8 cellular contexts compared by ENCODE assay signal in genomic region chrX:110229497-110230111, GRCh38.
DNase-seq lines count a peak whose midpoint lies in the region; ATAC-seq and TF ChIP-seq lines count a peak whose summit lies in the region.
"Not testable (repeated sequence)": the region's sequence is repeated elsewhere in the genome, so short reads cannot be mapped to it uniquely, and the experiment has no call there.

No MANE protein-coding gene starts in this region.

- H3K4me1 Mint-ChIP-seq in activated T-helper 17 cell treated with anti-CD3 and anti-CD28 coated beads, Interleukin-2, amount 50 U/mL, for 72 hours: peaks cover 14% of the 10 kb centered on the region

- not testable (repeated sequence) for H4K91ac ChIP-seq in neuronal stem cell (ENCODE audit: low read depth, low read length, poor library complexity)

- 45 to 62% methylated on average over 21 of the region's 21 CpGs for WGBS in ectodermal cell, 2 experiments
- WGBS in neuronal stem cell (ENCODE audit: extremely low coverage in 2 of 2, insufficient read length in 2 of 2, insufficient replicate concordance in 1 of 2), 2 donors: no CpG with 5 or more reads among the region's 21 CpGs

- not testable (repeated sequence) for H2BK12ac ChIP-seq in neuronal stem cell (ENCODE audit: low read length)

- H3K9me3 Mint-ChIP-seq in activated T-helper 17 cell treated with anti-CD3 and anti-CD28 coated beads, Interleukin-2, amount 50 U/mL, for 72 hours: not testable (repeated sequence)

- not testable (repeated sequence) for H3K9ac ChIP-seq in neuronal stem cell (ENCODE audit: low read depth, low read length, poor library complexity)

- H3K14ac ChIP-seq in neuronal stem cell (ENCODE audit: low read length): not testable (repeated sequence)

- not testable (repeated sequence) for H3K36me3 Mint-ChIP-seq in activated T-helper 17 cell treated with anti-CD3 and anti-CD28 coated beads, Interleukin-2, amount 50 U/mL, for 72 hours (ENCODE audit: low read depth)

- H2AFZ ChIP-seq in neuronal stem cell (ENCODE audit: low read length): not testable (repeated sequence)

- peak overlapping the region; percentile 36 for H3K27ac Mint-ChIP-seq in activated T-helper 17 cell treated with anti-CD3 and anti-CD28 coated beads, Interleukin-2, amount 50 U/mL, for 72 hours

- H3K9me3 ChIP-seq in ectodermal cell (ENCODE audit: control insufficient read depth, low read length); iPS-18c (ENCODE audit: control insufficient read depth, insufficient read depth, low read length); neuronal stem cell (replicated peaks in 1 of 2; ENCODE audit: control insufficient read depth in 2 of 2, insufficient read depth in 1 of 2, low read depth in 1 of 2, low read length in 2 of 2): not testable (repeated sequence)

- H3K18ac ChIP-seq in neuronal stem cell (ENCODE audit: low read length): peak overlapping the region; percentile 17

- not testable (repeated sequence) for H3K27me3 ChIP-seq in ectodermal cell (ENCODE audit: control insufficient read depth, insufficient read depth, low read length, poor library complexity, severe bottlenecking); neuronal stem cell (ENCODE audit: control insufficient read depth in 3 of 3, insufficient read depth in 3 of 3, low read depth in 1 of 3, low read length in 3 of 3)

- not testable (repeated sequence) for H2BK15ac ChIP-seq in neuronal stem cell (ENCODE audit: low read length)

- H3K4me3 ChIP-seq in ectodermal cell (ENCODE audit: insufficient read depth, low read depth, low read length) (peak overlapping the region; percentile 6), iPS-18c (ENCODE audit: insufficient read depth, low read depth, low read length) (peak overlapping the region; percentile 58)
- H3K4me3 ChIP-seq in neuronal stem cell (ENCODE audit: low read length in 2 of 2): not testable (repeated sequence)

- H3K79me1 ChIP-seq in neuronal stem cell (ENCODE audit: low read depth, low read length): not testable (repeated sequence)

- DNase-seq in NCI-H2227 (lab: John Stamatoyannopoulos, UW; ENCODE audit: unreplicated experiment): peak; percentile 8
- peak; percentile 68 for DNase-seq in activated CD4-positive, CD25-positive, alpha-beta regulatory T cell treated with anti-CD3 and anti-CD28 coated beads, Interleukin-2, amount 50 U/mL, for 72 hours
- DNase-seq in neuronal stem cell (ENCODE audit: low spot score): not testable (repeated sequence)
- DNase-seq in stimulated activated CD8-positive, alpha-beta memory T cell treated with anti-CD3 and anti-CD28 coated beads, Interleukin-12 subunit alpha, Interleukin-12 subunit beta, amount 100 ng/mL, for 1 hour (ENCODE audit: low read depth): peak; percentile 29

- not testable (repeated sequence) for H3K4me1 ChIP-seq in ectodermal cell (ENCODE audit: control insufficient read depth, insufficient read depth, low read length); neuronal stem cell (ENCODE audit: control insufficient read depth in 2 of 2, insufficient read depth in 1 of 2, low read depth in 1 of 2, low read length in 2 of 2)

- H3K36me3 ChIP-seq in ectodermal cell (ENCODE audit: control insufficient read depth, insufficient read depth, low read length); neuronal stem cell (replicated peaks in 1 of 2; ENCODE audit: control insufficient read depth in 2 of 2, insufficient read depth in 2 of 2, low read length in 2 of 2): not testable (repeated sequence)

- H2BK120ac ChIP-seq in neuronal stem cell (ENCODE audit: low read depth, low read length): not testable (repeated sequence)

- peak; percentile 52 for ATAC-seq in activated T-helper 17 cell treated with anti-CD3 and anti-CD28 coated beads, Interleukin-2, amount 50 U/mL, for 72 hours (replicated peaks)

- H2AK5ac ChIP-seq in neuronal stem cell (ENCODE audit: low read depth, low read length): not testable (repeated sequence)

- H3K4me2 ChIP-seq in neuronal stem cell (ENCODE audit: insufficient read depth, low read length, poor library complexity, severe bottlenecking): not testable (repeated sequence)

- peak overlapping the region; percentile 86 for H3K4me3 Mint-ChIP-seq in activated T-helper 17 cell treated with anti-CD3 and anti-CD28 coated beads, Interleukin-2, amount 50 U/mL, for 72 hours

- H3K27me3 Mint-ChIP-seq in activated T-helper 17 cell treated with anti-CD3 and anti-CD28 coated beads, Interleukin-2, amount 50 U/mL, for 72 hours: not testable (repeated sequence)

- TF ChIP-seq CTCF in C4-2B (conservative IDR thresholded peaks at IDR 0.05): not testable (repeated sequence)

- peak overlapping the region; percentile 74 for H3K27ac ChIP-seq in C4-2B
- not testable (repeated sequence) for H3K27ac ChIP-seq in ectodermal cell (ENCODE audit: insufficient read depth, low read depth, low read length, poor library complexity, severe bottlenecking); neuronal stem cell (replicated peaks; ENCODE audit: low read length)

- not testable (repeated sequence) for H3K4ac ChIP-seq in neuronal stem cell (ENCODE audit: low read length)

- not testable (repeated sequence) for H2BK5ac ChIP-seq in neuronal stem cell (ENCODE audit: low read length)

- not testable (repeated sequence) for H3K23ac ChIP-seq in neuronal stem cell (ENCODE audit: low read depth, low read length, poor library complexity)

- H4K8ac ChIP-seq in neuronal stem cell (ENCODE audit: low read depth, low read length): not testable (repeated sequence)
